In the genomic region with DNA sequence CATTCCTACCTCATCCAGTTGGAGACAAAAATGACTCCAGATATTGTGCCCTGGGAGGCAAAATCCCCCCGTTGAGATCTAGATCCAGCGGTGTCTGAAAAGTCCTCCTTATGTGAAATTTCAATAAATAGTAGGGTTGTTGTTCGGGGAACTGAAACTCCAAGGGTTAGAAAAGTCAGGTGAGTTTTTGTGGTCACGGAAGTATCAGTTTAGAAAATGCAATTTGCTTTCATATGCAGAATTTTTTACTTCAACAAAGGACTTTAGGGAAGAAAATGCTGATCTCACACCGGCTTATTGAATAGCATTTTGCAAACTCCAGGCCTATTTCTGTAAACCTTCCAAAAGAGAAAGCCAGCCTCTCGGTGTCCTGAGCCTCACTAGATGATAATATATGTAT, we compare ENCODE assay signal across 20 cellular contexts.
DNase-seq lines count a peak whose midpoint lies in the region; ATAC-seq and TF ChIP-seq lines count a peak whose summit lies in the region.
"Had no signal": no experiment of that assay in that cellular context is flagged by ENCODE, and none has a peak within 500 bp of the region (broad histone marks: within the 10 kb centered on the region; RNA-seq: fewer than 3 reads in every experiment).

No MANE protein-coding gene starts in this region.

- H3K27me3 ChIP-seq in SU-DHL-6 (ENCODE audit: low read length) (no peaks in the 10 kb centered on the region), upper lobe of right lung (no peaks in the 10 kb centered on the region)
- H3K27me3 ChIP-seq: gastroesophageal sphincter had no signal

- H3K9me3 ChIP-seq in SU-DHL-6 (ENCODE audit: insufficient read depth, low read length) (no peaks in the 10 kb centered on the region), upper lobe of right lung (no peaks in the 10 kb centered on the region)
- H3K9me3 ChIP-seq: gastroesophageal sphincter, mucosa of descending colon had no signal

- no peak for TF ChIP-seq CTCF in SU-DHL-6 (IDR thresholded peaks at IDR 0.05; ENCODE audit: insufficient read depth, low read length, poor library complexity, severe bottlenecking)
- TF ChIP-seq CTCF in upper lobe of right lung (IDR thresholded peaks at IDR 0.05) = no peak

- H3K9me2 ChIP-seq in SU-DHL-6 (replicated peaks; ENCODE audit: insufficient read depth, low read length) = no peaks in the 10 kb centered on the region

- H3K4me2 ChIP-seq in SU-DHL-6 (ENCODE audit: low read depth, low read length, poor library complexity, severe bottlenecking) = peak overlapping the region; percentile 11

- H3K4me1 ChIP-seq in upper lobe of right lung = no peaks in the 10 kb centered on the region
- H3K4me1 ChIP-seq: gastroesophageal sphincter had no signal

- ATAC-seq in GM18502 (IDR thresholded peaks at IDR 0.05; ENCODE audit: poor library complexity, unreplicated experiment) (peak; percentile 75), GM21423 (IDR thresholded peaks at IDR 0.05; ENCODE audit: unreplicated experiment) (peak; percentile 58), HG03432 (IDR thresholded peaks at IDR 0.05; ENCODE audit: unreplicated experiment) (peak; percentile 60), HG02763 (IDR thresholded peaks at IDR 0.05; ENCODE audit: unreplicated experiment) (no peak), upper lobe of right lung (no peak), HG02840 (IDR thresholded peaks at IDR 0.05; ENCODE audit: low FRiP score, unreplicated experiment) (no peak)
- ATAC-seq: gastroesophageal sphincter, left cardiac atrium, mucosa of descending colon, right cardiac atrium had no signal

- H3K4me3 ChIP-seq in SU-DHL-6 (ENCODE audit: insufficient read depth, low read length, poor library complexity, severe bottlenecking) = no peak overlapping the region
- no peak overlapping the region for H3K4me3 ChIP-seq in upper lobe of right lung
- H3K4me3 ChIP-seq: gastroesophageal sphincter, GM23248, mucosa of descending colon had no signal

- no peak overlapping the region for H3K27ac ChIP-seq in SU-DHL-6 (ENCODE audit: low read depth, low read length)
- no peak overlapping the region for H3K27ac ChIP-seq in upper lobe of right lung
- H3K27ac ChIP-seq: gastroesophageal sphincter, GM23248 had no signal

- H4K20me1 ChIP-seq in SU-DHL-6 (ENCODE audit: low read depth, low read length) = no peaks in the 10 kb centered on the region

- H3K79me2 ChIP-seq in SU-DHL-6 (ENCODE audit: insufficient read depth, low read length) = no peaks in the 10 kb centered on the region

- DNase-seq in GF-D8 (lab: John Stamatoyannopoulos, UW) (no peak), upper lobe of right lung (no peak)
- DNase-seq: activated CD4-positive, alpha-beta T cell treated with anti-CD3 and anti-CD28 coated beads for 48 hours; activated CD8-positive, alpha-beta memory T cell treated with anti-CD3 and anti-CD28 coated beads, Interleukin-2, amount 50 U/mL, for 48 hours; activated naive CD4-positive, alpha-beta T cell; aorta; left cardiac atrium; mucosa of descending colon; NCI-H146; right cardiac atrium; stimulated activated naive CD4-positive, alpha-beta T cell treated with Interleukin-2 at 50 U/mL for 16 hours; SW 1271 had no signal

- no peak overlapping the region for H2AFZ ChIP-seq in SU-DHL-6 (ENCODE audit: low read depth, low read length, severe bottlenecking)
- H2AFZ ChIP-seq: GM23248 had no signal

- no peaks in the 10 kb centered on the region for H3K36me3 ChIP-seq in SU-DHL-6 (ENCODE audit: low read length)
- no peaks in the 10 kb centered on the region for H3K36me3 ChIP-seq in upper lobe of right lung
- H3K36me3 ChIP-seq: gastroesophageal sphincter had no signal

- no peaks in the 10 kb centered on the region for H3F3A ChIP-seq in SU-DHL-6 (ENCODE audit: insufficient read depth)

- no peak overlapping the region for H3K9ac ChIP-seq in SU-DHL-6 (ENCODE audit: low read length)
- H3K9ac ChIP-seq: GM23248 had no signal

- intact Hi-C loops in upper lobe of right lung (cut with DNase I) = no loop called here

Comparison
In these comparisons a context has a peak if more than half of its experiments do, and no peak if none do; other contexts are left out.
1. ATAC-seq: peak in GM18502 (single experiment), GM21423 (single experiment) and HG03432 (single experiment); none in HG02763 (single experiment), upper lobe of right lung (single experiment) and HG02840 (single experiment).